Comparison of ENCODE assay signal across 24 cellular contexts in genomic region chr9:29751220-29751619, GRCh38.
"Had no signal": no experiment of that assay in that cellular context is flagged by ENCODE, and none has a peak within 500 bp of the region (broad histone marks: within the 10 kb centered on the region; RNA-seq: fewer than 3 reads in every experiment).

No MANE protein-coding gene starts in this region.

- H3K27ac ChIP-seq: HL-60, KMS-11, RWPE1 had no signal

- DNase-seq: Kasumi-1; NCI-H1092; NCI-H1105 treated with DMSO at 0.1 percent for 48 hours; NCI-H1417 treated with DMSO at 0.1 percent for 48 hours; NCI-H146; NCI-H1694 treated with DMSO at 0.1 percent for 48 hours; NCI-H1930; NCI-H2081; NCI-H2107; NCI-H226; NCI-H446; NCI-H510A; NCI-H524 treated with DMSO at 0.1 percent for 48 hours; NCI-H69; NK-92 treated with Interleukin-12 subunit alpha and Interleukin-12 subunit beta, amount 100 ng/mL, for 24 hours; PC-3; SHP77; T-helper 1 cell had no signal

- ATAC-seq: K562, Panc1, PC-3 had no signal

- H3K27me3 Mint-ChIP-seq: IgD-negative memory B cell had no signal

- H3K4me1 Mint-ChIP-seq: IgD-negative memory B cell had no signal

- H3K4me3 Mint-ChIP-seq: IgD-negative memory B cell had no signal

- H3K27ac Mint-ChIP-seq: IgD-negative memory B cell had no signal

- H3K4me2 ChIP-seq: KMS-11 had no signal

- H3K4me3 ChIP-seq: K562 had no signal

- H3K9ac ChIP-seq: KMS-11 had no signal

- H3K36me3 Mint-ChIP-seq: IgD-negative memory B cell had no signal
